8 cellular contexts compared by ENCODE assay signal in the genomic region with DNA sequence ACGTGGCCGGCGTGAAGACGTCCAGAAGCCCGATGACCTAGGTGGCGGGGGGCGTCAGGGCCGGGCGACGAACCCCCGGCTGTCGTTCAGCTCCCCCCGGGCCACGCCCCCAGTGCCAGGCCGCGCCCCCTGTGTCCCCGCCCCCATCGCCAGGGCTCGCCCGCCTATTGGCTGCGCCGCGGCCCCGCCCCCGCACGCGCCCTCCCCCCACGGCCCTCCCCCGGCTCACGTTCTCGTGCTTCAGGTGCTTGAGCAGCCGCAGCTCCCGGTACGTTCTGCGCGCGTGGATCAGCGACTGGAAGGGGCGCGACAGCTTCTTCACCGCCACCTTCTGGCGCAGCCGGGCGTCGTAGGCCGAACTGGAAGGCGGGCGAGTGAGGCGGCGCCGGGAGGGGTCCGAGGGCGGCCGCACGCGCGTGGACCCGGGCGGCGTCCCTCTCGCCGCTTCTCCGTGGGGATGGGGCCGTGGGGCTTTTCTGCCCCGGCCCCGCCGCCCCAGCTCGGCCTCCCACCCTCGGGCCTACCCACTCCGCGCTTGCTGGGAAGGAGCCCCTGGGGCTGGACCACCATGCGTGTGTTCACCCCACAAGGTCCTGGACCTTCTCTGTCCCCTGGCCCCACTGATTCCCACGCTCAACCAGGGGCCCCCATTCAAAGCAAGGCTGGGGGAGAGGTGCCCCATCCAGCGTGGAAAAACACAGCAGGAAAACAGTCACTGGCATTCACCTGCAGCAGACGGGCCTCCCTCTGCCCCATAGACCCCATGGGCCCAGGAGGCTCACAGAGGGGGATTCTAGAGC. TPM values are rescaled to one million over a fixed set of nuclear protein-coding genes. Genes with fewer than 3 reads are reported as not detected.
A peak's percentile ranks its signal among the peaks of the same experiment; 100 is the strongest.
DNase-seq lines count a peak whose midpoint lies in the region; ATAC-seq and FAIRE-seq lines count a peak whose summit lies in the region.

No MANE protein-coding gene starts in this region.

- H3K9me3 ChIP-seq in skeletal muscle satellite cell (replicated peaks; ENCODE audit: low read length), result no peaks in the 10 kb centered on the region

- intact Hi-C loops in activated T-helper 2 cell treated with anti-CD3 and anti-CD28 coated beads, Interferon-gamma antibody, Interleukin-2, Interleukin-4, amounts not matched to agents 10 μg/mL and 5 μg/mL and 100 μg/mL, durations not matched to agents 14 hours and 24 hours and 36 hours (cut with micrococcal nuclease), result no loop called here
- intact Hi-C loops in head of caudate nucleus (cut with DNase I), result no loop called here

- peak overlapping the region; percentile 61 for H3K4me3 ChIP-seq in skeletal muscle satellite cell (ENCODE audit: low read length)

- no peak overlapping the region for H3K4me3 Mint-ChIP-seq in activated T-helper 2 cell treated with anti-CD3 and anti-CD28 coated beads, Interferon-gamma antibody, Interleukin-2, Interleukin-4, amounts not matched to agents 10 μg/mL and 5 μg/mL and 100 μg/mL, durations not matched to agents 14 hours and 24 hours and 36 hours (ENCODE audit: low read depth)

- no peaks in the 10 kb centered on the region for H3K9me3 Mint-ChIP-seq in activated T-helper 2 cell treated with anti-CD3 and anti-CD28 coated beads, Interferon-gamma antibody, Interleukin-2, Interleukin-4, amounts not matched to agents 10 μg/mL and 5 μg/mL and 100 μg/mL, durations not matched to agents 14 hours and 24 hours and 36 hours

- ATAC-seq in GM18861 (IDR thresholded peaks at IDR 0.05; ENCODE audit: unreplicated experiment), result no peak
- ATAC-seq in HG03469 (IDR thresholded peaks at IDR 0.05; ENCODE audit: unreplicated experiment), result no peak

- no peak overlapping the region for H3K27ac Mint-ChIP-seq in activated T-helper 2 cell treated with anti-CD3 and anti-CD28 coated beads, Interferon-gamma antibody, Interleukin-2, Interleukin-4, amounts not matched to agents 10 μg/mL and 5 μg/mL and 100 μg/mL, durations not matched to agents 14 hours and 24 hours and 36 hours

- H3K36me3 Mint-ChIP-seq in activated T-helper 2 cell treated with anti-CD3 and anti-CD28 coated beads, Interferon-gamma antibody, Interleukin-2, Interleukin-4, amounts not matched to agents 10 μg/mL and 5 μg/mL and 100 μg/mL, durations not matched to agents 14 hours and 24 hours and 36 hours (ENCODE audit: low read depth), result no peaks in the 10 kb centered on the region

- peaks cover 3% of the 10 kb centered on the region for H3K36me3 ChIP-seq in skeletal muscle satellite cell (ENCODE audit: insufficient read depth, low read length)

- peaks cover 1% of the 10 kb centered on the region for H3K4me1 Mint-ChIP-seq in activated T-helper 2 cell treated with anti-CD3 and anti-CD28 coated beads, Interferon-gamma antibody, Interleukin-2, Interleukin-4, amounts not matched to agents 10 μg/mL and 5 μg/mL and 100 μg/mL, durations not matched to agents 14 hours and 24 hours and 36 hours (ENCODE audit: low read depth)

- H3K9ac ChIP-seq in skeletal muscle satellite cell (ENCODE audit: low read depth, low read length), result no peak overlapping the region

- no peak for FAIRE-seq in HTR-8/SVneo (lab: Jason Lieb, UNC)

- H3K4me1 ChIP-seq in skeletal muscle satellite cell (ENCODE audit: control insufficient read depth, insufficient read depth, low read length), result peaks cover 29% of the 10 kb centered on the region

- H3K27me3 ChIP-seq in skeletal muscle satellite cell (ENCODE audit: control insufficient read depth, insufficient read depth, low read length), result no peaks in the 10 kb centered on the region

- DNase-seq in NCI-H146 (lab: John Stamatoyannopoulos, UW) (peak; percentile 18), NCI-H146 treated with DMSO at 0.1 percent for 48 hours (lab: John Stamatoyannopoulos, UW; ENCODE audit: unreplicated experiment) (no peak), head of caudate nucleus (peak; percentile 40 to 91 (median 77)), HTR-8/SVneo (ENCODE audit: insufficient read length, low spot score) (no peak)
- peak; percentile 38 for DNase-seq in activated T-helper 2 cell treated with anti-CD3 and anti-CD28 coated beads, Interferon-gamma antibody, Interleukin-2, Interleukin-4, amounts not matched to agents 10 μg/mL and 5 μg/mL and 100 μg/mL, durations not matched to agents 14 hours and 24 hours and 36 hours (ENCODE audit: low spot score)

- peak overlapping the region; percentile 79 for H3K4me2 ChIP-seq in skeletal muscle satellite cell (ENCODE audit: low read length)

- H3K27me3 Mint-ChIP-seq in activated T-helper 2 cell treated with anti-CD3 and anti-CD28 coated beads, Interferon-gamma antibody, Interleukin-2, Interleukin-4, amounts not matched to agents 10 μg/mL and 5 μg/mL and 100 μg/mL, durations not matched to agents 14 hours and 24 hours and 36 hours (ENCODE audit: low read depth), result peaks cover 11% of the 10 kb centered on the region

RNA-seq across cellular contexts. Expression of a gene that starts 2.4 kb away (rescaled TPM):
- 19.0 and 20.9 TPM in 2 replicates for total RNA-seq in activated T-helper 2 cell treated with anti-CD3 and anti-CD28 coated beads, Interferon-gamma antibody, Interleukin-2, Interleukin-4, amounts not matched to agents 10 μg/mL and 5 μg/mL and 100 μg/mL, durations not matched to agents 14 hours and 24 hours and 36 hours
- total RNA-seq in skeletal muscle satellite cell (2012; rRNA removed), result 3.1 and 3.8 TPM in 2 replicates

RNA-seq across cellular contexts. Expression of a gene that starts 6.3 kb away (rescaled TPM):
- 16.3 and 17.6 TPM in 2 replicates for total RNA-seq in activated T-helper 2 cell treated with anti-CD3 and anti-CD28 coated beads, Interferon-gamma antibody, Interleukin-2, Interleukin-4, amounts not matched to agents 10 μg/mL and 5 μg/mL and 100 μg/mL, durations not matched to agents 14 hours and 24 hours and 36 hours
- total RNA-seq in skeletal muscle satellite cell (2012; rRNA removed), result 36.5 and 52.4 TPM in 2 replicates

RNA-seq across cellular contexts. Expression of a gene that starts 16.7 kb away (rescaled TPM):
- 60.0 and 62.9 TPM in 2 replicates for total RNA-seq in activated T-helper 2 cell treated with anti-CD3 and anti-CD28 coated beads, Interferon-gamma antibody, Interleukin-2, Interleukin-4, amounts not matched to agents 10 μg/mL and 5 μg/mL and 100 μg/mL, durations not matched to agents 14 hours and 24 hours and 36 hours
- total RNA-seq in skeletal muscle satellite cell (2012; rRNA removed), result 15.3 and 19.8 TPM in 2 replicates

RNA-seq across cellular contexts. Expression of a gene that starts 23.0 kb away (rescaled TPM):
- total RNA-seq in activated T-helper 2 cell treated with anti-CD3 and anti-CD28 coated beads, Interferon-gamma antibody, Interleukin-2, Interleukin-4, amounts not matched to agents 10 μg/mL and 5 μg/mL and 100 μg/mL, durations not matched to agents 14 hours and 24 hours and 36 hours, result 48.8 and 49.6 TPM in 2 replicates
- total RNA-seq in skeletal muscle satellite cell (2012; rRNA removed), result 21.0 and 21.3 TPM in 2 replicates

RNA-seq across cellular contexts. Expression of a gene that starts 39.7 kb away (rescaled TPM):
- total RNA-seq in activated T-helper 2 cell treated with anti-CD3 and anti-CD28 coated beads, Interferon-gamma antibody, Interleukin-2, Interleukin-4, amounts not matched to agents 10 μg/mL and 5 μg/mL and 100 μg/mL, durations not matched to agents 14 hours and 24 hours and 36 hours, result 9.8 and 11.1 TPM in 2 replicates
- total RNA-seq in skeletal muscle satellite cell (2012; rRNA removed), result 70.6 and 76.0 TPM in 2 replicates

Comparison
In these comparisons a context has a peak if more than half of its experiments do, and no peak if none do; other contexts are left out.
1. DNase-seq: peak in NCI-H146 (single experiment), activated T-helper 2 cell treated with anti-CD3 and anti-CD28 coated beads, Interferon-gamma antibody, Interleukin-2, Interleukin-4, amounts not matched to agents 10 μg/mL and 5 μg/mL and 100 μg/mL, durations not matched to agents 14 hours and 24 hours and 36 hours (single experiment) and head of caudate nucleus (42 of 42); none in NCI-H146 treated with DMSO at 0.1 percent for 48 hours (single experiment) and HTR-8/SVneo (single experiment).